In the genomic region with DNA sequence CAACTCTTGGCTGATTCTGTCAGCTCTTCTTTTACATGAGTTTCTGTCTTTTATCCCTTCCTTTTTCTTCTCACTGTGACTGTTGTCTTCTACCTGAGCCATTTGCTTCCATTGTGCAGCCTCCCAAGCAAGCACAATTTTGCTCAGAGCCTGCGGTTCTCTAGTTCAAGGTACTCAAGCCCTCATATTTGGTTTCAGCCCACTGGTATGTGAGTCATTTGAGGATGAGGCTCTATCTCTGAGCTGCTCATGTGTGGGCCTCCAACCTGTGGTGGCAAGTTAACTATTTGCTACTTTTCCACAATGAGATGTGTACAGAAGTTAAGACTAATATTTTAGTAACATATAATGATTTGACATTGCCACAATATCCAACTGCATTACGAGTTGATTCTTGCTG, we compare ENCODE assay signal across 9 cellular contexts.
A peak's percentile ranks its signal among the peaks of the same experiment; 100 is the strongest.
DNase-seq lines count a peak whose midpoint lies in the region; ATAC-seq and TF ChIP-seq lines count a peak whose summit lies in the region.
"Had no signal": no experiment of that assay in that cellular context is flagged by ENCODE, and none has a peak within 500 bp of the region (broad histone marks: within the 10 kb centered on the region; RNA-seq: fewer than 3 reads in every experiment).

No MANE protein-coding gene starts in this region.

- H3K79me2 ChIP-seq in MM.1S (ENCODE audit: low read length), result no peaks in the 10 kb centered on the region
- H3K79me2 ChIP-seq: parathyroid adenoma had no signal

- H3K27ac ChIP-seq in epithelial cell of prostate, result peak overlapping the region; percentile 79
- H3K27ac ChIP-seq in MM.1S (ENCODE audit: low read length), result no peak overlapping the region
- H3K27ac ChIP-seq: parathyroid adenoma had no signal

- no peak overlapping the region for H3K9ac ChIP-seq in MM.1S (ENCODE audit: low read length)
- H3K9ac ChIP-seq: parathyroid adenoma had no signal

- H2AFZ ChIP-seq in MM.1S (ENCODE audit: low read length), result no peak overlapping the region
- H2AFZ ChIP-seq: parathyroid adenoma had no signal

- H3K9me3 ChIP-seq in MM.1S (replicated peaks; ENCODE audit: insufficient read depth, low read length), result no peaks in the 10 kb centered on the region

- H3K4me2 ChIP-seq in MM.1S (ENCODE audit: low read depth, low read length), result no peak overlapping the region

- TF ChIP-seq CTCF in MM.1S (IDR thresholded peaks at IDR 0.05; ENCODE audit: low read length), result no peak

- no peaks in the 10 kb centered on the region for H3K36me3 ChIP-seq in MM.1S (replicated peaks; ENCODE audit: insufficient read depth, low read length)

- DNase-seq in epithelial cell of prostate (ENCODE audit: low read depth, low spot score) (peak; percentile 6), MM.1S (no peak), NCI-H1105 treated with DMSO at 0.1 percent for 48 hours (lab: John Stamatoyannopoulos, UW) (no peak), 8988T (no peak)
- DNase-seq: kidney had no signal

- no peaks in the 10 kb centered on the region for H3K9me2 ChIP-seq in MM.1S (replicated peaks; ENCODE audit: insufficient read depth, low read length)

- H3K4me3 ChIP-seq in MM.1S (ENCODE audit: low read length), result no peak overlapping the region

- no peaks in the 10 kb centered on the region for H3K4me1 ChIP-seq in MM.1S (ENCODE audit: low read length)

- ATAC-seq in GM18870 (IDR thresholded peaks at IDR 0.05; ENCODE audit: unreplicated experiment) (peak; percentile 98), GM21526 (IDR thresholded peaks at IDR 0.05; ENCODE audit: low FRiP score, unreplicated experiment) (peak; percentile 72), HG03135 (IDR thresholded peaks at IDR 0.05; ENCODE audit: unreplicated experiment) (peak; percentile 98)

- no peaks in the 10 kb centered on the region for H3F3A ChIP-seq in MM.1S (ENCODE audit: insufficient read depth, low read length)

- no peaks in the 10 kb centered on the region for H4K20me1 ChIP-seq in MM.1S (ENCODE audit: insufficient read depth, low read length)

- H3K27me3 ChIP-seq in MM.1S (replicated peaks; ENCODE audit: insufficient read depth, low read length), result no peaks in the 10 kb centered on the region
